Comparison of ENCODE assay signal across 23 cellular contexts in genomic region chr4:18698119-18698883, GRCh38.
"Had no signal": no experiment of that assay in that cellular context is flagged by ENCODE, and none has a peak within 500 bp of the region (broad histone marks: within the 10 kb centered on the region; RNA-seq: fewer than 3 reads in every experiment).

No MANE protein-coding gene starts in this region.

- H3K4me1 ChIP-seq: left ventricle myocardium inferior, neural progenitor cell, prostate gland, right atrium auricular region had no signal

- H3K9me3 Mint-ChIP-seq: activated CD4-positive, alpha-beta T cell treated with anti-CD3 and anti-CD28 coated beads, Interleukin-2, amount 10 ng/mL, durations not matched to agents 24 days and 14 days had no signal

- H3K27ac ChIP-seq: coronary artery, left ventricle myocardium inferior, neural progenitor cell, prostate gland, right atrium auricular region had no signal

- H3K4me3 Mint-ChIP-seq: activated CD4-positive, alpha-beta T cell treated with anti-CD3 and anti-CD28 coated beads, Interleukin-2, amount 10 ng/mL, durations not matched to agents 24 days and 14 days; activated naive CD4-positive, alpha-beta T cell treated with anti-CD3 and anti-CD28 coated beads for 36 hours; activated T-cell treated with anti-CD3 and anti-CD28 coated beads, Interleukin-2, amount 50 U/mL, for 4 hours; central memory CD8-positive, alpha-beta T cell; memory B cell; naive B cell; neural progenitor cell had no signal

- H3K4me2 ChIP-seq: neural progenitor cell had no signal

- H3K9ac ChIP-seq: neural progenitor cell had no signal

- FAIRE-seq: kidney had no signal

- H3K27me3 ChIP-seq: neural progenitor cell, right atrium auricular region had no signal

- H3K4me1 Mint-ChIP-seq: activated CD4-positive, alpha-beta T cell treated with anti-CD3 and anti-CD28 coated beads, Interleukin-2, amount 10 ng/mL, durations not matched to agents 24 days and 14 days; central memory CD8-positive, alpha-beta T cell; naive B cell had no signal

- H2AFZ ChIP-seq: neural progenitor cell had no signal

- H3K36me3 ChIP-seq: left ventricle myocardium inferior, neural progenitor cell, prostate gland, right atrium auricular region had no signal

- H3K36me3 Mint-ChIP-seq: memory B cell, naive B cell, neural progenitor cell had no signal

- ATAC-seq: activated T-cell treated with anti-CD3 and anti-CD28 coated beads, Interleukin-2, amount 50 U/mL, for 4 hours; mucosa of descending colon had no signal

- H3K27me3 Mint-ChIP-seq: activated CD4-positive, alpha-beta T cell treated with anti-CD3 and anti-CD28 coated beads, Interleukin-2, amount 10 ng/mL, durations not matched to agents 24 days and 14 days; central memory CD8-positive, alpha-beta T cell had no signal

- H3K4me3 ChIP-seq: coronary artery, left ventricle myocardium inferior, mucosa of descending colon, neural progenitor cell, prostate gland, right atrium auricular region had no signal

- DNase-seq: activated CD4-positive, alpha-beta T cell treated with anti-CD3 and anti-CD28 coated beads, Interleukin-2, amount 10 ng/mL, durations not matched to agents 24 days and 14 days; activated CD8-positive, alpha-beta memory T cell treated with anti-CD3 and anti-CD28 coated beads, Interleukin-2, amount 50 U/mL, for 4 hours; activated naive CD4-positive, alpha-beta T cell treated with anti-CD3 and anti-CD28 coated beads for 36 hours; activated T-cell treated with anti-CD3 and anti-CD28 coated beads, Interleukin-2, amount 50 U/mL, for 4 hours; anterior cingulate cortex; foreskin melanocyte; glutamatergic neuron; hippocampal formation; kidney; left ventricle myocardium inferior; mucosa of descending colon; naive B cell; stimulated activated CD4-positive, alpha-beta T cell treated with anti-CD3 and anti-CD28 coated beads, Interleukin-12 subunit alpha, Interleukin-12 subunit beta, amount 100 ng/mL, for 4 hours; stimulated activated CD4-positive, alpha-beta T cell treated with anti-CD3 and anti-CD28 coated beads, Interleukin-1b, Interleukin-23, amount 100 ng/mL, for 48 hours; stimulated activated CD8-positive, alpha-beta memory T cell treated with anti-CD3 and anti-CD28 coated beads, Interleukin-4, amount 100 ng/mL, for 48 hours; stimulated activated naive CD4-positive, alpha-beta T cell; T-helper 9 cell had no signal

- H3K27ac Mint-ChIP-seq: activated CD4-positive, alpha-beta T cell treated with anti-CD3 and anti-CD28 coated beads, Interleukin-2, amount 10 ng/mL, durations not matched to agents 24 days and 14 days; activated naive CD4-positive, alpha-beta T cell treated with anti-CD3 and anti-CD28 coated beads for 36 hours; memory B cell had no signal

- H3K9me3 ChIP-seq: left ventricle myocardium inferior, mucosa of descending colon, prostate gland, right atrium auricular region had no signal
